2 cellular contexts compared by ENCODE assay signal in genomic region chr3:165883126-165883525, GRCh38.
TF ChIP-seq lines count a peak whose summit lies in the region.

No MANE protein-coding gene starts in this region.

TF ChIP-seq in HCT116, 20 proteins besides CTCF, POLR2A, EP300 and RAD21:
- no peak for TF ChIP-seq ATF3 (IDR thresholded peaks at IDR 0.05)
- TF ChIP-seq CEBPB (IDR thresholded peaks at IDR 0.05; ENCODE audit: low read depth): no peak

TF ChIP-seq in H1, 55 proteins besides CTCF, POLR2A, EP300 and RAD21:
- TF ChIP-seq SAP30 (IDR thresholded peaks at IDR 0.05; ENCODE audit: insufficient read depth, insufficient replicate concordance, low read length): no peak
- peak; percentile 74; the same call in 1 of the 2 replicates for TF ChIP-seq CEBPB (IDR thresholded peaks at IDR 0.05; ENCODE audit: low read depth, low read length)
